In the genomic region with DNA sequence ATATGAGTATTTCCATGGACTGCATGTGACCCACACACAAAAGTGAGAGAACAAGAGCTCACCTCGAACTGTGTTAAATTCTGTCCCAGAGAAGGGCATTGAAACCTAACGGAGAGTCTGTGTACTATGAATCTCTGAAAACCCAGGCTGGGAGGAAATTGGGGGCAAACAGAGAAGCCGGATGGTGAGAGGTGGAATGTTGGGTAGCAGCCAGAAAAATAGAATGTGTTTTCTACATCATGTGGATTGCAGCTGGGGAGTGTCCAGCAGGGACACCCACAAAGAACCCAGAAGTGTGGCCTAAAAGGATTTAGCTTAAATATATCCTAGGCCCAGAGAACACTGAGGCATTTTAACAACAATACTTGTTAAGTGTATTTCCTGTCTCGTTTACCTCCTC, we compare ENCODE assay signal across 25 cellular contexts. TPM values are rescaled to one million over a fixed set of nuclear protein-coding genes. Genes with fewer than 3 reads are reported as not detected.
DNase-seq lines count a peak whose midpoint lies in the region; TF ChIP-seq lines count a peak whose summit lies in the region.
"Had no signal": no experiment of that assay in that cellular context is flagged by ENCODE, and none has a peak within 500 bp of the region (broad histone marks: within the 10 kb centered on the region; RNA-seq: fewer than 3 reads in every experiment).

No MANE protein-coding gene starts in this region.

- no peak overlapping the region for H3K4ac ChIP-seq in mesenchymal stem cell (ENCODE audit: low read depth in 1 of 2, low read length in 2 of 2)

- H2AFZ ChIP-seq in mesenchymal stem cell (ENCODE audit: low read depth, low read length): no peak overlapping the region

- H3K36me3 Mint-ChIP-seq in endodermal cell (ENCODE audit: low read depth): peaks cover 8% of the 10 kb centered on the region

- DNase-seq in AG10803 (ENCODE audit: low read depth) (peak; percentile 28), SJCRH30 (peak; percentile 9 to 43), endodermal cell (no peak), mesenchymal stem cell (no peak), BE2C (no peak), NCI-H1092 treated with DMSO at 0.1 percent for 48 hours (lab: John Stamatoyannopoulos, UW) (no peak)
- DNase-seq in activated CD4-positive, CD25-positive, alpha-beta regulatory T cell treated with anti-CD3 and anti-CD28 coated beads, Interleukin-2, amount 50 U/mL, for 72 hours: no peak
- DNase-seq in stimulated activated CD4-positive, alpha-beta T cell treated with anti-CD3 and anti-CD28 coated beads, Interleukin-4, amount 100 ng/mL, for 24 hours: no peak
- DNase-seq: activated CD4-positive, alpha-beta T cell treated with anti-CD3 and anti-CD28 coated beads, Interleukin-2, amount 50 U/mL, for 4 hours; activated CD8-positive, alpha-beta memory T cell treated with anti-CD3 and anti-CD28 coated beads, Interleukin-2, amount 50 U/mL, for 48 hours; COR-L47; DMS79; erythroblast; gastrocnemius medialis; lower lobe of right lung; NCI-H187 treated with DMSO at 0.1 percent for 48 hours; stimulated activated naive CD8-positive, alpha-beta T cell treated with anti-CD3 and anti-CD28 coated beads, Interleukin-15, Interleukin-2, amounts not matched to agents 100 U/mL and 50 U/mL, for 24 hours; T1000; uterus had no signal

- H4K8ac ChIP-seq in mesenchymal stem cell (ENCODE audit: low read length): no peak overlapping the region

- no peaks in the 10 kb centered on the region for H3K27me3 ChIP-seq in SJCRH30
- no peaks in the 10 kb centered on the region for H3K27me3 ChIP-seq in endodermal cell (ENCODE audit: control insufficient read depth, insufficient read depth, low read length, poor library complexity, severe bottlenecking)
- no peaks in the 10 kb centered on the region for H3K27me3 ChIP-seq in mesenchymal stem cell (ENCODE audit: control insufficient read depth in 1 of 2, insufficient read depth in 1 of 2, low read length in 2 of 2)
- no peaks in the 10 kb centered on the region for H3K27me3 ChIP-seq in BE2C
- H3K27me3 ChIP-seq: ascending aorta; BLaER1 treated with 17β-estradiol and CSF1 and Interleukin-3, amounts not matched to agents 10 nM and 100 nM; gastrocnemius medialis; uterus had no signal

- peaks cover 3% of the 10 kb centered on the region for H3K4me1 Mint-ChIP-seq in endodermal cell
- H3K4me1 Mint-ChIP-seq: activated T-helper 17 cell treated with anti-CD3 and anti-CD28 coated beads, Interleukin-2, amount 50 U/mL, for 72 hours had no signal

- H3K9me3 ChIP-seq in SJCRH30 (replicated peaks): no peaks in the 10 kb centered on the region
- no peaks in the 10 kb centered on the region for H3K9me3 ChIP-seq in endodermal cell (ENCODE audit: control insufficient read depth, low read length)
- no peaks in the 10 kb centered on the region for H3K9me3 ChIP-seq in mesenchymal stem cell (ENCODE audit: control insufficient read depth, low read length)
- no peaks in the 10 kb centered on the region for H3K9me3 ChIP-seq in BE2C
- H3K9me3 ChIP-seq: A549, ascending aorta, gastrocnemius medialis, lower lobe of right lung, thoracic aorta, uterus had no signal

- H3K36me3 ChIP-seq in SJCRH30 (peaks cover 3% of the 10 kb centered on the region; the same call in 1 of the 2 replicates), endodermal cell (ENCODE audit: control insufficient read depth, insufficient read depth, low read length) (no peaks in the 10 kb centered on the region), mesenchymal stem cell (ENCODE audit: control insufficient read depth in 1 of 2, insufficient read depth in 2 of 2, low read depth in 1 of 2, low read length in 2 of 2) (no peaks in the 10 kb centered on the region), BE2C (no peaks in the 10 kb centered on the region)
- H3K36me3 ChIP-seq: ascending aorta, gastrocnemius medialis, lower lobe of right lung, thoracic aorta, uterus had no signal

- H3K27ac ChIP-seq in SJCRH30 (no peak overlapping the region), endodermal cell (ENCODE audit: low read depth, low read length) (no peak overlapping the region), mesenchymal stem cell (ENCODE audit: low read length, poor library complexity, severe bottlenecking) (no peak overlapping the region)
- H3K27ac ChIP-seq: A549; ascending aorta; BLaER1 treated with 17β-estradiol and CSF1 and Interleukin-3, amounts not matched to agents 10 nM and 100 nM; gastrocnemius medialis; lower lobe of right lung; thoracic aorta; uterus had no signal

- H3K27me3 Mint-ChIP-seq in endodermal cell (ENCODE audit: insufficient read depth): no peaks in the 10 kb centered on the region
- H3K27me3 Mint-ChIP-seq: activated T-helper 17 cell treated with anti-CD3 and anti-CD28 coated beads, Interleukin-2, amount 50 U/mL, for 72 hours had no signal

- WGBS in endodermal cell (ENCODE audit: insufficient coverage in 1 of 2, insufficient read length in 1 of 2), 2 experiments: 90 to 93% methylated on average over 4 of the region's 4 CpGs
- WGBS in mesenchymal stem cell: 94% methylated on average over 3 of the region's 4 CpGs

- no peak overlapping the region for H3K23ac ChIP-seq in mesenchymal stem cell (ENCODE audit: low read length in 2 of 2)

- no peak overlapping the region for H2BK12ac ChIP-seq in mesenchymal stem cell (ENCODE audit: low read length in 2 of 2)

- no peak overlapping the region for H3K14ac ChIP-seq in mesenchymal stem cell (ENCODE audit: low read length in 2 of 2)

- peak overlapping the region; percentile 9 for H3K27ac Mint-ChIP-seq in endodermal cell
- H3K27ac Mint-ChIP-seq: activated naive CD4-positive, alpha-beta T cell treated with anti-CD3 and anti-CD28 coated beads, Interleukin-2, amount 50 U/mL, for 72 hours; activated T-helper 17 cell treated with anti-CD3 and anti-CD28 coated beads, Interleukin-2, amount 50 U/mL, for 72 hours had no signal

- H2BK120ac ChIP-seq in mesenchymal stem cell (ENCODE audit: low read depth, low read length): no peak overlapping the region

- peaks cover 1% of the 10 kb centered on the region for H3K79me1 ChIP-seq in mesenchymal stem cell (replicated peaks; ENCODE audit: low read length, poor library complexity, severe bottlenecking)

- H3K18ac ChIP-seq in mesenchymal stem cell (ENCODE audit: low read depth in 1 of 2, low read length in 2 of 2): no peak overlapping the region

- H4K91ac ChIP-seq in mesenchymal stem cell (ENCODE audit: low read length): peak overlapping the region; percentile 15

- no peak overlapping the region for H2AK5ac ChIP-seq in mesenchymal stem cell (ENCODE audit: low read length, severe bottlenecking)

- no peak overlapping the region for H3K4me3 Mint-ChIP-seq in endodermal cell
- H3K4me3 Mint-ChIP-seq: activated T-helper 17 cell treated with anti-CD3 and anti-CD28 coated beads, Interleukin-2, amount 50 U/mL, for 72 hours had no signal

- no peak overlapping the region for H3K4me2 ChIP-seq in mesenchymal stem cell (ENCODE audit: low read length, poor library complexity, severe bottlenecking)
- H3K4me2 ChIP-seq: A549; BLaER1 treated with 17β-estradiol and CSF1 and Interleukin-3, amounts not matched to agents 10 nM and 100 nM had no signal

- H3K4me3 ChIP-seq in AG10803 (ENCODE audit: low read length) (no peak overlapping the region), SJCRH30 (no peak overlapping the region), endodermal cell (ENCODE audit: low read length) (no peak overlapping the region), mesenchymal stem cell (ENCODE audit: insufficient read depth in 1 of 2, low read depth in 1 of 2, low read length in 2 of 2) (no peak overlapping the region), BE2C (ENCODE audit: low read depth, low read length) (no peak overlapping the region)
- H3K4me3 ChIP-seq: A549; ascending aorta; BLaER1 treated with 17β-estradiol and CSF1 and Interleukin-3, amounts not matched to agents 10 nM and 100 nM; gastrocnemius medialis; lower lobe of right lung; thoracic aorta; uterus had no signal

- H2BK15ac ChIP-seq in mesenchymal stem cell (ENCODE audit: low read depth, poor library complexity, severe bottlenecking): no peak overlapping the region

- H3K9me3 Mint-ChIP-seq in endodermal cell: no peaks in the 10 kb centered on the region
- H3K9me3 Mint-ChIP-seq: activated naive CD4-positive, alpha-beta T cell treated with anti-CD3 and anti-CD28 coated beads, Interleukin-2, amount 50 U/mL, for 72 hours; activated T-helper 17 cell treated with anti-CD3 and anti-CD28 coated beads, Interleukin-2, amount 50 U/mL, for 72 hours had no signal

- no peak for TF ChIP-seq CTCF in AG10803 (conservative IDR thresholded peaks at IDR 0.05; ENCODE audit: low read length)
- no peak for TF ChIP-seq CTCF in endodermal cell (conservative IDR thresholded peaks at IDR 0.05)
- no peak for TF ChIP-seq CTCF in BE2C (IDR thresholded peaks at IDR 0.05; ENCODE audit: low read depth, low read length)

- no peak overlapping the region for H2BK5ac ChIP-seq in mesenchymal stem cell (ENCODE audit: low read depth, low read length, poor library complexity, severe bottlenecking)

- H3K4me1 ChIP-seq in SJCRH30: peaks cover 5% of the 10 kb centered on the region
- H3K4me1 ChIP-seq in endodermal cell (ENCODE audit: control insufficient read depth, insufficient read depth, low read length): no peaks in the 10 kb centered on the region
- H3K4me1 ChIP-seq in mesenchymal stem cell (ENCODE audit: control insufficient read depth, insufficient read depth, low read depth, low read length): no peaks in the 10 kb centered on the region
- H3K4me1 ChIP-seq in BE2C: no peaks in the 10 kb centered on the region
- H3K4me1 ChIP-seq: A549, ascending aorta, lower lobe of right lung, uterus had no signal

- no peak overlapping the region for H3K9ac ChIP-seq in endodermal cell (ENCODE audit: extremely low read depth, low read length, poor library complexity, severe bottlenecking)
- H3K9ac ChIP-seq in mesenchymal stem cell (ENCODE audit: low read length): no peak overlapping the region
- H3K9ac ChIP-seq: BLaER1 treated with 17β-estradiol and CSF1 and Interleukin-3, amounts not matched to agents 10 nM and 100 nM had no signal

RNA-seq across cellular contexts. Expression of a gene that starts 38.6 kb away (rescaled TPM):
- 34.2 and 35.7 TPM in 2 replicates for total RNA-seq in SJCRH30 (2014; rRNA removed; shearing (Covaris generic))
- total RNA-seq in endodermal cell: 10 to 100 TPM; 15.4 to 30.3 TPM
- polyA plus RNA-seq in endodermal cell (2013, experiment 1 of 2): 26.8 TPM
- polyA plus RNA-seq in endodermal cell (2013, experiment 2 of 2): 26.3 TPM
- 1.9 TPM for polyA plus RNA-seq in mesenchymal stem cell (2013, experiment 1 of 2)
- polyA plus RNA-seq in mesenchymal stem cell (2013, experiment 2 of 2): 2.6 TPM
- polyA plus RNA-seq in BE2C (2012; ENCODE audit: insufficient read depth, insufficient read length, low read depth): 1.6 TPM
- total RNA-seq: ascending aorta had no signal

Comparison
In these comparisons a context has a peak if more than half of its experiments do, and no peak if none do; other contexts are left out.
1. DNase-seq: peak in AG10803 (single experiment) and SJCRH30 (2 of 2); none in endodermal cell (single experiment), mesenchymal stem cell (single experiment), BE2C (single experiment), activated CD4-positive, CD25-positive, alpha-beta regulatory T cell treated with anti-CD3 and anti-CD28 coated beads, Interleukin-2, amount 50 U/mL, for 72 hours (single experiment), NCI-H1092 treated with DMSO at 0.1 percent for 48 hours (single experiment) and stimulated activated CD4-positive, alpha-beta T cell treated with anti-CD3 and anti-CD28 coated beads, Interleukin-4, amount 100 ng/mL, for 24 hours (single experiment).